8 cellular contexts compared by ENCODE assay signal in the genomic region with DNA sequence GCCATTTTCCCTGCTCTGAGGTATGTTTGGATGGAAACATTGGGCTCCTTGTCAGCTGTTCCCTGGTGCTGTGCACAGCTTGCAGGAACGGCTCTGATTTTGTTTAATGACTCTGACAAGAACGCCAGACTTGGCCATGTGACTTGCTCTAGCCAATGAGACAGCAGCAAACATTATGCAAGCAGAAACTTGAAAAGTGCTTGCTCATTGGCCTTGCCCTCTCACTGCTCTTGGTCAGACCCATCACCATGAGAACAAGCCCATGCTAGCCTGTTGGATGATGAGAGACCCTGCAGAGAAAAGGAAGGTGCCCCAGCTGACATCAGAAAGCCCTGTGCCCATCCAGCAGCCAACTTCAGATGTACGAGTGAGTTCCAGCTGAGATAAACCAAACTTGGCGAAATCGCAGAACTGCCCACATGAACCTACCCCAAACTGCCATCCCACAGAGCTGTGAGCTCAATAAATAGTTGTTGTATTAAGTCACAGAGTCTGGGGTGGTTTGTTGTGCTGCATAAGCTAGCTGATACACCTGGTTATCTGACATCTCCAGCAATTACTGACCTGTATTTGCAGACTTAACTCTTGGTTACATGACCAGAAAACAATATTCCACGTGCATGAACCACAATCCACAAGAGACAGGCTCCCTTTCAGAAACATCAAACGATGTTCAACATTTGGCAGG.
DNase-seq lines count a peak whose midpoint lies in the region; ATAC-seq and TF ChIP-seq lines count a peak whose summit lies in the region.

No MANE protein-coding gene starts in this region.

- ATAC-seq in HG03469 (IDR thresholded peaks at IDR 0.05; ENCODE audit: unreplicated experiment) (no peak), Right ventricle myocardium inferior (no peak), HG02938 (IDR thresholded peaks at IDR 0.05; ENCODE audit: unreplicated experiment) (no peak), GM19463 (IDR thresholded peaks at IDR 0.05; ENCODE audit: unreplicated experiment) (no peak)

- no peak overlapping the region for H3K4me3 ChIP-seq in HFF-Myc (replicated peaks; ENCODE audit: low read depth, low read length)

- intact Hi-C loops in Right ventricle myocardium inferior (cut with DNase I) = loop anchor here (5.0 kb wide), 1 partner anchor 553 kb away; no protein-coding TSS in a partner anchor

- peak; percentile 59 for DNase-seq in COLO829 (ENCODE audit: low spot score)
- peak; percentile 44 for DNase-seq in HFF-Myc (ENCODE audit: extremely low read depth, low read depth)
- DNase-seq in SHP77 (lab: John Stamatoyannopoulos, UW) = peak; percentile 56 to 69
- DNase-seq in left kidney (ENCODE audit: low read depth, low spot score) = peak; percentile 36
- DNase-seq in Right ventricle myocardium inferior (ENCODE audit: missing footprints) = no peak

- no peak for TF ChIP-seq CTCF in HFF-Myc (IDR thresholded peaks at IDR 0.05; ENCODE audit: low read depth, low read length, missing control alignments)
